ENCODE assay signal across 11 cellular contexts in genomic region chr3:143751643-143752178, GRCh38.
DNase-seq lines count a peak whose midpoint lies in the region; ATAC-seq and TF ChIP-seq lines count a peak whose summit lies in the region.
"Had no signal": no experiment of that assay in that cellular context is flagged by ENCODE, and none has a peak within 500 bp of the region (broad histone marks: within the 10 kb centered on the region; RNA-seq: fewer than 3 reads in every experiment).

No MANE protein-coding gene starts in this region.

- H3K4me1 ChIP-seq in trophoblast cell (ENCODE audit: control insufficient read depth in 1 of 2, insufficient read depth in 2 of 2, low read length in 2 of 2) = peaks cover 2 to 3% of the 10 kb centered on the region in 2 experiments

- no peak overlapping the region for H4K91ac ChIP-seq in trophoblast cell (ENCODE audit: low read depth, low read length)

- no peak overlapping the region for H3K9ac ChIP-seq in trophoblast cell (ENCODE audit: low read length)

- no peak overlapping the region for H3K4ac ChIP-seq in trophoblast cell (ENCODE audit: low read depth, low read length)

- H3K27me3 Mint-ChIP-seq in IgD-negative memory B cell = no peaks in the 10 kb centered on the region
- H3K27me3 Mint-ChIP-seq in activated T-helper 1 cell treated with anti-CD3 and anti-CD28 coated beads, Interleukin-12 subunit alpha, Interleukin-12 subunit beta, Interleukin-2, Interleukin-4 antibody, amounts not matched to agents 30 ng/mL and 10 ng/mL and 1 ng/mL, durations not matched to agents 14 hours and 24 hours and 36 hours (ENCODE audit: insufficient read depth) = no peaks in the 10 kb centered on the region

- H4K8ac ChIP-seq in trophoblast cell (ENCODE audit: low read depth, low read length) = no peak overlapping the region

- no peaks in the 10 kb centered on the region for H3K36me3 ChIP-seq in WERI-Rb-1
- H3K36me3 ChIP-seq in trophoblast cell (ENCODE audit: control insufficient read depth in 1 of 2, insufficient read depth in 2 of 2, low read length in 2 of 2) = no peaks in the 10 kb centered on the region
- H3K36me3 ChIP-seq: HAP-1, neutrophil had no signal

- no peak for TF ChIP-seq CTCF in WERI-Rb-1 (IDR thresholded peaks at IDR 0.05; ENCODE audit: low read depth, low read length)

- WGBS in trophoblast cell (ENCODE audit: extremely low coverage, insufficient coverage, insufficient read length) = no CpG with 5 or more reads among the region's 4 CpGs

- no peak overlapping the region for H2BK120ac ChIP-seq in trophoblast cell (ENCODE audit: insufficient read depth, low read length, poor library complexity)

- peaks cover 6 to 13% (median 10%) of the 10 kb centered on the region in 3 donors for H3K4me1 Mint-ChIP-seq in IgD-negative memory B cell
- H3K4me1 Mint-ChIP-seq in activated T-helper 1 cell treated with anti-CD3 and anti-CD28 coated beads, Interleukin-12 subunit alpha, Interleukin-12 subunit beta, Interleukin-2, Interleukin-4 antibody, amounts not matched to agents 30 ng/mL and 10 ng/mL and 1 ng/mL, durations not matched to agents 14 hours and 24 hours and 36 hours (ENCODE audit: low read depth) = peaks cover 21% of the 10 kb centered on the region

- no peak overlapping the region for H2BK5ac ChIP-seq in trophoblast cell (ENCODE audit: low read depth, low read length, poor library complexity)

- H3K18ac ChIP-seq in trophoblast cell (ENCODE audit: low read length) = no peak overlapping the region

- no peak overlapping the region for H3K14ac ChIP-seq in trophoblast cell (ENCODE audit: low read length)

- H3K9me3 Mint-ChIP-seq in IgD-negative memory B cell = no peaks in the 10 kb centered on the region
- no peaks in the 10 kb centered on the region for H3K9me3 Mint-ChIP-seq in activated T-helper 1 cell treated with anti-CD3 and anti-CD28 coated beads, Interleukin-12 subunit alpha, Interleukin-12 subunit beta, Interleukin-2, Interleukin-4 antibody, amounts not matched to agents 30 ng/mL and 10 ng/mL and 1 ng/mL, durations not matched to agents 14 hours and 24 hours and 36 hours

- H2BK12ac ChIP-seq in trophoblast cell (ENCODE audit: low read length) = no peak overlapping the region

- H3K4me3 ChIP-seq in WERI-Rb-1 (ENCODE audit: low read depth, low read length) (no peak overlapping the region), trophoblast cell (ENCODE audit: low read depth, low read length) (no peak overlapping the region)
- H3K4me3 ChIP-seq: HAP-1 had no signal

- H2AFZ ChIP-seq in trophoblast cell (ENCODE audit: insufficient read depth, low read length, poor library complexity) = no peak overlapping the region

- ATAC-seq in GM19467 (IDR thresholded peaks at IDR 0.05; ENCODE audit: unreplicated experiment) = peak; percentile 85

- H3K27ac ChIP-seq in WERI-Rb-1 = no peak overlapping the region
- H3K27ac ChIP-seq in trophoblast cell (ENCODE audit: low read depth, low read length) = no peak overlapping the region
- H3K27ac ChIP-seq: neutrophil had no signal

- H4K12ac ChIP-seq in trophoblast cell (ENCODE audit: low read depth, low read length) = no peak overlapping the region

- H3K79me1 ChIP-seq in trophoblast cell (ENCODE audit: low read length) = no peaks in the 10 kb centered on the region

- H3K27ac Mint-ChIP-seq in IgD-negative memory B cell = peak overlapping the region in 2 of 3 donors; percentile 85 to 88
- peak overlapping the region; percentile 64 for H3K27ac Mint-ChIP-seq in activated T-helper 1 cell treated with anti-CD3 and anti-CD28 coated beads, Interleukin-12 subunit alpha, Interleukin-12 subunit beta, Interleukin-2, Interleukin-4 antibody, amounts not matched to agents 30 ng/mL and 10 ng/mL and 1 ng/mL, durations not matched to agents 14 hours and 24 hours and 36 hours

- peak overlapping the region in 1 of 4 donors; percentile 26 for H3K4me3 Mint-ChIP-seq in IgD-negative memory B cell
- peak overlapping the region; percentile 45 for H3K4me3 Mint-ChIP-seq in activated T-helper 1 cell treated with anti-CD3 and anti-CD28 coated beads, Interleukin-12 subunit alpha, Interleukin-12 subunit beta, Interleukin-2, Interleukin-4 antibody, amounts not matched to agents 30 ng/mL and 10 ng/mL and 1 ng/mL, durations not matched to agents 14 hours and 24 hours and 36 hours

- no peak overlapping the region for H3K23ac ChIP-seq in trophoblast cell (ENCODE audit: low read length)

- DNase-seq in Ammon's horn (ENCODE audit: low spot score) = peak; percentile 23
- peak; percentile 11 for DNase-seq in activated T-helper 1 cell treated with anti-CD3 and anti-CD28 coated beads, Interleukin-12 subunit alpha, Interleukin-12 subunit beta, Interleukin-2, Interleukin-4 antibody, amounts not matched to agents 30 ng/mL and 10 ng/mL and 1 ng/mL, durations not matched to agents 14 hours and 24 hours and 36 hours (ENCODE audit: low spot score)
- DNase-seq in WERI-Rb-1 = no peak
- DNase-seq in epidermal melanocyte (ENCODE audit: insufficient read length, low spot score) = no peak
- DNase-seq in posterior vena cava (ENCODE audit: low spot score) = no peak
- no peak for DNase-seq in trophoblast cell
- DNase-seq: NCI-H82 had no signal

- H3K79me2 ChIP-seq in trophoblast cell (ENCODE audit: control insufficient read depth, insufficient read depth, low read length, poor library complexity) = no peaks in the 10 kb centered on the region

- no peak overlapping the region for H3K4me2 ChIP-seq in trophoblast cell (ENCODE audit: low read length)

- intact Hi-C loops in activated T-helper 1 cell treated with anti-CD3 and anti-CD28 coated beads, Interleukin-12 subunit alpha, Interleukin-12 subunit beta, Interleukin-2, Interleukin-4 antibody, amounts not matched to agents 30 ng/mL and 10 ng/mL and 1 ng/mL, durations not matched to agents 14 hours and 24 hours and 36 hours (cut with micrococcal nuclease) = no loop called here
- intact Hi-C loops in posterior vena cava (cut with DNase I) = no loop called here

- H3K27me3 ChIP-seq in WERI-Rb-1 (ENCODE audit: insufficient read depth, low read depth, severe bottlenecking) (no peaks in the 10 kb centered on the region), trophoblast cell (ENCODE audit: insufficient read depth, low read length) (no peaks in the 10 kb centered on the region)
- H3K27me3 ChIP-seq: neutrophil had no signal

- H3K36me3 Mint-ChIP-seq in IgD-negative memory B cell = no peaks in the 10 kb centered on the region
- no peaks in the 10 kb centered on the region for H3K36me3 Mint-ChIP-seq in activated T-helper 1 cell treated with anti-CD3 and anti-CD28 coated beads, Interleukin-12 subunit alpha, Interleukin-12 subunit beta, Interleukin-2, Interleukin-4 antibody, amounts not matched to agents 30 ng/mL and 10 ng/mL and 1 ng/mL, durations not matched to agents 14 hours and 24 hours and 36 hours (ENCODE audit: low read depth)

- no peak overlapping the region for H2AK5ac ChIP-seq in trophoblast cell (ENCODE audit: low read length)

- H3K9me3 ChIP-seq in WERI-Rb-1 (ENCODE audit: severe bottlenecking) (no peaks in the 10 kb centered on the region), trophoblast cell (ENCODE audit: insufficient read depth, low read depth, low read length) (no peaks in the 10 kb centered on the region)
- H3K9me3 ChIP-seq: HAP-1, neutrophil had no signal

Comparison
In these comparisons a context has a peak if more than half of its experiments do, and no peak if none do; other contexts are left out.
1. DNase-seq: peak in Ammon's horn (single experiment) and activated T-helper 1 cell treated with anti-CD3 and anti-CD28 coated beads, Interleukin-12 subunit alpha, Interleukin-12 subunit beta, Interleukin-2, Interleukin-4 antibody, amounts not matched to agents 30 ng/mL and 10 ng/mL and 1 ng/mL, durations not matched to agents 14 hours and 24 hours and 36 hours (single experiment); none in WERI-Rb-1 (single experiment), epidermal melanocyte (single experiment), posterior vena cava (single experiment) and trophoblast cell (0 of 2).